In the genomic region with DNA sequence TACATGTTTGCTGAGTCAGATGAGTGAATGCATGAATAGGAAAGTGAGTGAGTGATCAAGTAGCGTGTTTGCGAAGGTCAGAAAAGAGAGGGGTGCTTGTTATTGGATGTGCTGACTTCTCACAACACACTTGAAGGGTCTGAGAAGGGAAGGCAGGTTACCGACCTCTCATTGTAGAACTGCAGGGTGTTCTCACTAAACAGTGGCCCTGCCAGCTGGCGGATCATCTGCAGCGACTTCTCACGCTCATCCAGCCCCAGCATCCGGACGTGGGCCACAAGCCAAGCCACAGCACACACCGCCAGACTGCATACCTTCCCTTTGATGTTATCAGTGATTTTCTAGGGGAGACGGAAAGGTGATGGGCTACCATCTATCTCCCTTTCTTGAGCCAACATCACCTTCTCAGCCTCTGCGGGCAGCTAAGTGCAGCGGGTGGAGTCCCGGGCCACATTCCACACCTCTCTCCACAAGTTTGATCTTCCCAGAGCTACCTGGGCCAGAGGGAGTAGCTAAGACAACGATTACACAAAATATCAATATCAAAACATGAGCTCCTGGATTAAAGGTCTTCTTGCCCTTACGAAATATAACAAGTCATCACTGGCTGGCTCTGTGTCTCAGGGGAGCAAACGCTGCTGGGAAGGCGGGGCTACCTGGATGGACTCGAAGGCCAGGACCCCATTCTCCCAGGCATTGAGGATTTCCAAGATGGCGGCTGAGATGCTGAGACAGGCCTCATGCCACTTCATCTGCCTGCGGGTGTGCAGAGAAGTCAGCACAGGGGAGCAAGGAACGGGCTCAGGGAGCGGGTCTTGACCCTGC, we compare ENCODE assay signal across 1 cellular context.
TF ChIP-seq lines count a peak whose summit lies in the region.

No MANE protein-coding gene starts in this region.

TF ChIP-seq in HepG2, 621 proteins besides CTCF, POLR2A, EP300 and RAD21:
- TF ChIP-seq ZNF451 (CRISPR knock-in tag; IDR thresholded peaks at IDR 0.05) (0 out of 2 replicates have a peak, but pooled peaks have one; percentile 12), RBFOX2 (IDR thresholded peaks at IDR 0.05; ENCODE audit: low read depth, low read length) (0 out of 2 replicates have a peak, but pooled peaks have one; percentile 1), PHF8 (CRISPR knock-in tag; IDR thresholded peaks at IDR 0.05) (no peak), ETV5 (CRISPR knock-in tag; IDR thresholded peaks at IDR 0.05; ENCODE audit: borderline replicate concordance) (no peak), ZIK1 (CRISPR knock-in tag; IDR thresholded peaks at IDR 0.05; ENCODE audit: borderline replicate concordance, low read depth) (no peak), SPEN (CRISPR knock-in tag; IDR thresholded peaks at IDR 0.05; ENCODE audit: low read depth) (0 out of 2 replicates have a peak, but pooled peaks have one; percentile 21), ZNF777 (CRISPR knock-in tag; IDR thresholded peaks at IDR 0.05) (no peak), MTA1 (CRISPR knock-in tag; IDR thresholded peaks at IDR 0.05; ENCODE audit: borderline replicate concordance) (0 out of 2 replicates have a peak, but pooled peaks have one; percentile 43), SP140L (CRISPR knock-in tag; IDR thresholded peaks at IDR 0.05; ENCODE audit: borderline replicate concordance) (no peak), MAFK (conservative IDR thresholded peaks at IDR 0.05 in 1 of 2, IDR thresholded peaks at IDR 0.05 in 1 of 2; ENCODE audit: low read length in 2 of 2) (peak in 1 of 2 experiments; percentile 17; a peak in 1 of 4 replicates), ZMAT3 (CRISPR knock-in tag; conservative IDR thresholded peaks at IDR 0.05) (peak; percentile 22; the same call in 1 of the 2 replicates), PHF20 (CRISPR knock-in tag; IDR thresholded peaks at IDR 0.05) (no peak)
- TF ChIP-seq, protein P1, sequence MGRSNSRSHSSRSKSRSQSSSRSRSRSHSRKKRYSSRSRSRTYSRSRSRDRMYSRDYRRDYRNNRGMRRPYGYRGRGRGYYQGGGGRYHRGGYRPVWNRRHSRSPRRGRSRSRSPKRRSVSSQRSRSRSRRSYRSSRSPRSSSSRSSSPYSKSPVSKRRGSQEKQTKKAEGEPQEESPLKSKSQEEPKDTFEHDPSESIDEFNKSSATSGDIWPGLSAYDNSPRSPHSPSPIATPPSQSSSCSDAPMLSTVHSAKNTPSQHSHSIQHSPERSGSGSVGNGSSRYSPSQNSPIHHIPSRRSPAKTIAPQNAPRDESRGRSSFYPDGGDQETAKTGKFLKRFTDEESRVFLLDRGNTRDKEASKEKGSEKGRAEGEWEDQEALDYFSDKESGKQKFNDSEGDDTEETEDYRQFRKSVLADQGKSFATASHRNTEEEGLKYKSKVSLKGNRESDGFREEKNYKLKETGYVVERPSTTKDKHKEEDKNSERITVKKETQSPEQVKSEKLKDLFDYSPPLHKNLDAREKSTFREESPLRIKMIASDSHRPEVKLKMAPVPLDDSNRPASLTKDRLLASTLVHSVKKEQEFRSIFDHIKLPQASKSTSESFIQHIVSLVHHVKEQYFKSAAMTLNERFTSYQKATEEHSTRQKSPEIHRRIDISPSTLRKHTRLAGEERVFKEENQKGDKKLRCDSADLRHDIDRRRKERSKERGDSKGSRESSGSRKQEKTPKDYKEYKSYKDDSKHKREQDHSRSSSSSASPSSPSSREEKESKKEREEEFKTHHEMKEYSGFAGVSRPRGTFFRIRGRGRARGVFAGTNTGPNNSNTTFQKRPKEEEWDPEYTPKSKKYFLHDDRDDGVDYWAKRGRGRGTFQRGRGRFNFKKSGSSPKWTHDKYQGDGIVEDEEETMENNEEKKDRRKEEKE (IDR thresholded peaks at IDR 0.05): no peak
- TF ChIP-seq, protein P2, sequence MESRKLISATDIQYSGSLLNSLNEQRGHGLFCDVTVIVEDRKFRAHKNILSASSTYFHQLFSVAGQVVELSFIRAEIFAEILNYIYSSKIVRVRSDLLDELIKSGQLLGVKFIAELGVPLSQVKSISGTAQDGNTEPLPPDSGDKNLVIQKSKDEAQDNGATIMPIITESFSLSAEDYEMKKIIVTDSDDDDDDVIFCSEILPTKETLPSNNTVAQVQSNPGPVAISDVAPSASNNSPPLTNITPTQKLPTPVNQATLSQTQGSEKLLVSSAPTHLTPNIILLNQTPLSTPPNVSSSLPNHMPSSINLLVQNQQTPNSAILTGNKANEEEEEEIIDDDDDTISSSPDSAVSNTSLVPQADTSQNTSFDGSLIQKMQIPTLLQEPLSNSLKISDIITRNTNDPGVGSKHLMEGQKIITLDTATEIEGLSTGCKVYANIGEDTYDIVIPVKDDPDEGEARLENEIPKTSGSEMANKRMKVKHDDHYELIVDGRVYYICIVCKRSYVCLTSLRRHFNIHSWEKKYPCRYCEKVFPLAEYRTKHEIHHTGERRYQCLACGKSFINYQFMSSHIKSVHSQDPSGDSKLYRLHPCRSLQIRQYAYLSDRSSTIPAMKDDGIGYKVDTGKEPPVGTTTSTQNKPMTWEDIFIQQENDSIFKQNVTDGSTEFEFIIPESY (CRISPR knock-in tag; IDR thresholded peaks at IDR 0.05): 0 out of 2 replicates have a peak, but pooled peaks have one; percentile 34
- TF ChIP-seq, protein P3, sequence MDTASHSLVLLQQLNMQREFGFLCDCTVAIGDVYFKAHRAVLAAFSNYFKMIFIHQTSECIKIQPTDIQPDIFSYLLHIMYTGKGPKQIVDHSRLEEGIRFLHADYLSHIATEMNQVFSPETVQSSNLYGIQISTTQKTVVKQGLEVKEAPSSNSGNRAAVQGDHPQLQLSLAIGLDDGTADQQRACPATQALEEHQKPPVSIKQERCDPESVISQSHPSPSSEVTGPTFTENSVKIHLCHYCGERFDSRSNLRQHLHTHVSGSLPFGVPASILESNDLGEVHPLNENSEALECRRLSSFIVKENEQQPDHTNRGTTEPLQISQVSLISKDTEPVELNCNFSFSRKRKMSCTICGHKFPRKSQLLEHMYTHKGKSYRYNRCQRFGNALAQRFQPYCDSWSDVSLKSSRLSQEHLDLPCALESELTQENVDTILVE (CRISPR knock-in tag; IDR thresholded peaks at IDR 0.05): no peak
